1 cellular context compared by ENCODE assay signal in the genomic region with DNA sequence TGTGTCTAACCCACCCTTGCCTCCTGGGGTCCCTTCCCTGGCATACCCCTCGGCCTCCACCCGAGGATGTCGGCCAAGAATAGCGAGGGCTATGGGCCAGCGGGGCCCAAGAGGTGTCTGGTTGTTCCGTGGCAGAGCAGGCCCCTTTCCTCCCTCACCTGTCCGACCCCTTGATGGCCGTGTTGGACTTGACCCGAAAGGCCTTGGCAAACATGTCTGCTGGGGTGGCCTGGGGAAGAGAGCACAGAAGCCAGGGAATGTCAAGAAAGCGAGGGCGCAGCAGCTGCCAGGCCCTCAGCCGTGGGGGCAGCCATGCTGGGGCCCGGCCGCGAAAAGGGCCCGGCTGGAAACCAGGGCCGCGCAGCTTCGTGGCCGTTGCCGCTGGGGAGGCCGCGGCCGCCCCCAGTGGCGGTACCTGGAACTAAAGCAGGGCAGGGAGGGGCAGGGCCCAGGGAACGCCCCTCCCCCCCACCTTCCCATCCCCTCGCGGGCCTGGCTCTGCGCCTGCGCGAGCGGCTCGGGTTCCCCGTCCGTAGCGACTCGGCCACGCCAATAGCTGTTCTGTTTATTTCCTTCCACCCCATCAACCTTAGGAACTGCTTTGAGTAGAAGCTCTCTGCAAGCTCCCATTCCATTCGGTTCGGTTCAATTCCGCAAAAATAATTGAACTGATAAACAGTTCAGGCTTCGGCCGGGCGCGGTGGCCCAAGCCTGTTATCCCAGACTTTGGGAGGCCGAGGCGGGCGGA.
TF ChIP-seq lines count a peak whose summit lies in the region.

A gene with protein sequence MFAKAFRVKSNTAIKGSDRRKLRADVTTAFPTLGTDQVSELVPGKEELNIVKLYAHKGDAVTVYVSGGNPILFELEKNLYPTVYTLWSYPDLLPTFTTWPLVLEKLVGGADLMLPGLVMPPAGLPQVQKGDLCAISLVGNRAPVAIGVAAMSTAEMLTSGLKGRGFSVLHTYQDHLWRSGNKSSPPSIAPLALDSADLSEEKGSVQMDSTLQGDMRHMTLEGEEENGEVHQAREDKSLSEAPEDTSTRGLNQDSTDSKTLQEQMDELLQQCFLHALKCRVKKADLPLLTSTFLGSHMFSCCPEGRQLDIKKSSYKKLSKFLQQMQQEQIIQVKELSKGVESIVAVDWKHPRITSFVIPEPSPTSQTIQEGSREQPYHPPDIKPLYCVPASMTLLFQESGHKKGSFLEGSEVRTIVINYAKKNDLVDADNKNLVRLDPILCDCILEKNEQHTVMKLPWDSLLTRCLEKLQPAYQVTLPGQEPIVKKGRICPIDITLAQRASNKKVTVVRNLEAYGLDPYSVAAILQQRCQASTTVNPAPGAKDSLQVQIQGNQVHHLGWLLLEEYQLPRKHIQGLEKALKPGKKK (minus strand): TSS at position 337 of the 748 bp plus-strand sequence. CDS start 123 bp downstream, at position 214.

TF ChIP-seq in K562, 482 proteins besides CTCF, POLR2A, EP300 and RAD21 (continued from another document and continues in another):
- TF ChIP-seq, protein P1, sequence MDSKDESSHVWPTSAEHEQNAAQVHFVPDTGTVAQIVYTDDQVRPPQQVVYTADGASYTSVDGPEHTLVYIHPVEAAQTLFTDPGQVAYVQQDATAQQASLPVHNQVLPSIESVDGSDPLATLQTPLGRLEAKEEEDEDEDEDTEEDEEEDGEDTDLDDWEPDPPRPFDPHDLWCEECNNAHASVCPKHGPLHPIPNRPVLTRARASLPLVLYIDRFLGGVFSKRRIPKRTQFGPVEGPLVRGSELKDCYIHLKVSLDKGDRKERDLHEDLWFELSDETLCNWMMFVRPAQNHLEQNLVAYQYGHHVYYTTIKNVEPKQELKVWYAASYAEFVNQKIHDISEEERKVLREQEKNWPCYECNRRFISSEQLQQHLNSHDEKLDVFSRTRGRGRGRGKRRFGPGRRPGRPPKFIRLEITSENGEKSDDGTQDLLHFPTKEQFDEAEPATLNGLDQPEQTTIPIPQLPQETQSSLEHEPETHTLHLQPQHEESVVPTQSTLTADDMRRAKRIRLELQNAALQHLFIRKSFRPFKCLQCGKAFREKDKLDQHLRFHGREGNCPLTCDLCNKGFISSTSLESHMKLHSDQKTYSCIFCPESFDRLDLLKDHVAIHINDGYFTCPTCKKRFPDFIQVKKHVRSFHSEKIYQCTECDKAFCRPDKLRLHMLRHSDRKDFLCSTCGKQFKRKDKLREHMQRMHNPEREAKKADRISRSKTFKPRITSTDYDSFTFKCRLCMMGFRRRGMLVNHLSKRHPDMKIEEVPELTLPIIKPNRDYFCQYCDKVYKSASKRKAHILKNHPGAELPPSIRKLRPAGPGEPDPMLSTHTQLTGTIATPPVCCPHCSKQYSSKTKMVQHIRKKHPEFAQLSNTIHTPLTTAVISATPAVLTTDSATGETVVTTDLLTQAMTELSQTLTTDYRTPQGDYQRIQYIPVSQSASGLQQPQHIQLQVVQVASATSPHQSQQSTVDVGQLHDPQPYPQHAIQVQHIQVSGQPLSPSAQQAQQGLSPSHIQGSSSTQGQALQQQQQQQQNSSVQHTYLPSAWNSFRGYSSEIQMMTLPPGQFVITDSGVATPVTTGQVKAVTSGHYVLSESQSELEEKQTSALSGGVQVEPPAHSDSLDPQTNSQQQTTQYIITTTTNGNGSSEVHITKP (IDR thresholded peaks at IDR 0.05; ENCODE audit: partially characterized antibody), result peak; percentile 69
- no peak for TF ChIP-seq NFATC3 (IDR thresholded peaks at IDR 0.05)
- peak; percentile 76; the same call in 1 of the 2 replicates for TF ChIP-seq ZNF282 (CRISPR knock-in tag; IDR thresholded peaks at IDR 0.05)
- no peak for TF ChIP-seq CCAR2 (IDR thresholded peaks at IDR 0.05; ENCODE audit: low read depth, low read length)
- no peak for TF ChIP-seq IFI16 (CRISPR knock-in tag; IDR thresholded peaks at IDR 0.05)
- TF ChIP-seq PTTG1 (tag; IDR thresholded peaks at IDR 0.05; ENCODE audit: low read depth), result no peak
- peak; percentile 57; the same call in 1 of the 2 replicates for TF ChIP-seq KLF16 (IDR thresholded peaks at IDR 0.05)
- no peak for TF ChIP-seq HDGF (IDR thresholded peaks at IDR 0.05)
- TF ChIP-seq, protein P2, sequence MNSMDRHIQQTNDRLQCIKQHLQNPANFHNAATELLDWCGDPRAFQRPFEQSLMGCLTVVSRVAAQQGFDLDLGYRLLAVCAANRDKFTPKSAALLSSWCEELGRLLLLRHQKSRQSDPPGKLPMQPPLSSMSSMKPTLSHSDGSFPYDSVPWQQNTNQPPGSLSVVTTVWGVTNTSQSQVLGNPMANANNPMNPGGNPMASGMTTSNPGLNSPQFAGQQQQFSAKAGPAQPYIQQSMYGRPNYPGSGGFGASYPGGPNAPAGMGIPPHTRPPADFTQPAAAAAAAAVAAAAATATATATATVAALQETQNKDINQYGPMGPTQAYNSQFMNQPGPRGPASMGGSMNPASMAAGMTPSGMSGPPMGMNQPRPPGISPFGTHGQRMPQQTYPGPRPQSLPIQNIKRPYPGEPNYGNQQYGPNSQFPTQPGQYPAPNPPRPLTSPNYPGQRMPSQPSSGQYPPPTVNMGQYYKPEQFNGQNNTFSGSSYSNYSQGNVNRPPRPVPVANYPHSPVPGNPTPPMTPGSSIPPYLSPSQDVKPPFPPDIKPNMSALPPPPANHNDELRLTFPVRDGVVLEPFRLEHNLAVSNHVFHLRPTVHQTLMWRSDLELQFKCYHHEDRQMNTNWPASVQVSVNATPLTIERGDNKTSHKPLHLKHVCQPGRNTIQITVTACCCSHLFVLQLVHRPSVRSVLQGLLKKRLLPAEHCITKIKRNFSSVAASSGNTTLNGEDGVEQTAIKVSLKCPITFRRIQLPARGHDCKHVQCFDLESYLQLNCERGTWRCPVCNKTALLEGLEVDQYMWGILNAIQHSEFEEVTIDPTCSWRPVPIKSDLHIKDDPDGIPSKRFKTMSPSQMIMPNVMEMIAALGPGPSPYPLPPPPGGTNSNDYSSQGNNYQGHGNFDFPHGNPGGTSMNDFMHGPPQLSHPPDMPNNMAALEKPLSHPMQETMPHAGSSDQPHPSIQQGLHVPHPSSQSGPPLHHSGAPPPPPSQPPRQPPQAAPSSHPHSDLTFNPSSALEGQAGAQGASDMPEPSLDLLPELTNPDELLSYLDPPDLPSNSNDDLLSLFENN (IDR thresholded peaks at IDR 0.05; ENCODE audit: low read depth in 2 of 2, low read length in 2 of 2), result peak in 1 of 2 experiments; percentile 83; a peak in 2 of 4 replicates
- TF ChIP-seq ZFP36 (IDR thresholded peaks at IDR 0.05; ENCODE audit: low read depth, low read length, partially characterized antibody), result no peak
- peak; percentile 84; the same call in 1 of the 2 replicates for TF ChIP-seq ELF2 (CRISPR knock-in tag; IDR thresholded peaks at IDR 0.05)
- no peak for TF ChIP-seq COPS2 (conservative IDR thresholded peaks at IDR 0.05)
- TF ChIP-seq SRSF1 (IDR thresholded peaks at IDR 0.05; ENCODE audit: low read depth, low read length), result no peak
- TF ChIP-seq, protein P3, sequence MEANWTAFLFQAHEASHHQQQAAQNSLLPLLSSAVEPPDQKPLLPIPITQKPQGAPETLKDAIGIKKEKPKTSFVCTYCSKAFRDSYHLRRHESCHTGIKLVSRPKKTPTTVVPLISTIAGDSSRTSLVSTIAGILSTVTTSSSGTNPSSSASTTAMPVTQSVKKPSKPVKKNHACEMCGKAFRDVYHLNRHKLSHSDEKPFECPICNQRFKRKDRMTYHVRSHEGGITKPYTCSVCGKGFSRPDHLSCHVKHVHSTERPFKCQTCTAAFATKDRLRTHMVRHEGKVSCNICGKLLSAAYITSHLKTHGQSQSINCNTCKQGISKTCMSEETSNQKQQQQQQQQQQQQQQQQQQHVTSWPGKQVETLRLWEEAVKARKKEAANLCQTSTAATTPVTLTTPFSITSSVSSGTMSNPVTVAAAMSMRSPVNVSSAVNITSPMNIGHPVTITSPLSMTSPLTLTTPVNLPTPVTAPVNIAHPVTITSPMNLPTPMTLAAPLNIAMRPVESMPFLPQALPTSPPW (CRISPR knock-in tag; IDR thresholded peaks at IDR 0.05), result peak; percentile 99
- TF ChIP-seq BCL6 (CRISPR knock-in tag; IDR thresholded peaks at IDR 0.05), result no peak
- TF ChIP-seq ZNF551 (CRISPR knock-in tag; IDR thresholded peaks at IDR 0.05), result no peak
- TF ChIP-seq, protein P4, sequence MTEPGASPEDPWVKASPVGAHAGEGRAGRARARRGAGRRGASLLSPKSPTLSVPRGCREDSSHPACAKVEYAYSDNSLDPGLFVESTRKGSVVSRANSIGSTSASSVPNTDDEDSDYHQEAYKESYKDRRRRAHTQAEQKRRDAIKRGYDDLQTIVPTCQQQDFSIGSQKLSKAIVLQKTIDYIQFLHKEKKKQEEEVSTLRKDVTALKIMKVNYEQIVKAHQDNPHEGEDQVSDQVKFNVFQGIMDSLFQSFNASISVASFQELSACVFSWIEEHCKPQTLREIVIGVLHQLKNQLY (CRISPR knock-in tag; conservative IDR thresholded peaks at IDR 0.05), result peak; percentile 6 to 53; a peak in 2 of 4 replicates
- TF ChIP-seq IRF2 (CRISPR knock-in tag; IDR thresholded peaks at IDR 0.05), result 0 out of 2 replicates have a peak, but pooled peaks have one; percentile 58
- no peak for TF ChIP-seq ZNF778 (CRISPR knock-in tag; IDR thresholded peaks at IDR 0.05)
- peak; percentile 72; the same call in 1 of the 2 replicates for TF ChIP-seq ZNF263 (CRISPR knock-in tag; IDR thresholded peaks at IDR 0.05; ENCODE audit: borderline replicate concordance)
- no peak for TF ChIP-seq RFX1 (IDR thresholded peaks at IDR 0.05)
- no peak for TF ChIP-seq NFYB (IDR thresholded peaks at IDR 0.05; ENCODE audit: extremely low read depth, insufficient read length)
- TF ChIP-seq MTA1 (IDR thresholded peaks at IDR 0.05; ENCODE audit: borderline replicate concordance), result 0 out of 2 replicates have a peak, but pooled peaks have one; percentile 51
- TF ChIP-seq, protein P5, sequence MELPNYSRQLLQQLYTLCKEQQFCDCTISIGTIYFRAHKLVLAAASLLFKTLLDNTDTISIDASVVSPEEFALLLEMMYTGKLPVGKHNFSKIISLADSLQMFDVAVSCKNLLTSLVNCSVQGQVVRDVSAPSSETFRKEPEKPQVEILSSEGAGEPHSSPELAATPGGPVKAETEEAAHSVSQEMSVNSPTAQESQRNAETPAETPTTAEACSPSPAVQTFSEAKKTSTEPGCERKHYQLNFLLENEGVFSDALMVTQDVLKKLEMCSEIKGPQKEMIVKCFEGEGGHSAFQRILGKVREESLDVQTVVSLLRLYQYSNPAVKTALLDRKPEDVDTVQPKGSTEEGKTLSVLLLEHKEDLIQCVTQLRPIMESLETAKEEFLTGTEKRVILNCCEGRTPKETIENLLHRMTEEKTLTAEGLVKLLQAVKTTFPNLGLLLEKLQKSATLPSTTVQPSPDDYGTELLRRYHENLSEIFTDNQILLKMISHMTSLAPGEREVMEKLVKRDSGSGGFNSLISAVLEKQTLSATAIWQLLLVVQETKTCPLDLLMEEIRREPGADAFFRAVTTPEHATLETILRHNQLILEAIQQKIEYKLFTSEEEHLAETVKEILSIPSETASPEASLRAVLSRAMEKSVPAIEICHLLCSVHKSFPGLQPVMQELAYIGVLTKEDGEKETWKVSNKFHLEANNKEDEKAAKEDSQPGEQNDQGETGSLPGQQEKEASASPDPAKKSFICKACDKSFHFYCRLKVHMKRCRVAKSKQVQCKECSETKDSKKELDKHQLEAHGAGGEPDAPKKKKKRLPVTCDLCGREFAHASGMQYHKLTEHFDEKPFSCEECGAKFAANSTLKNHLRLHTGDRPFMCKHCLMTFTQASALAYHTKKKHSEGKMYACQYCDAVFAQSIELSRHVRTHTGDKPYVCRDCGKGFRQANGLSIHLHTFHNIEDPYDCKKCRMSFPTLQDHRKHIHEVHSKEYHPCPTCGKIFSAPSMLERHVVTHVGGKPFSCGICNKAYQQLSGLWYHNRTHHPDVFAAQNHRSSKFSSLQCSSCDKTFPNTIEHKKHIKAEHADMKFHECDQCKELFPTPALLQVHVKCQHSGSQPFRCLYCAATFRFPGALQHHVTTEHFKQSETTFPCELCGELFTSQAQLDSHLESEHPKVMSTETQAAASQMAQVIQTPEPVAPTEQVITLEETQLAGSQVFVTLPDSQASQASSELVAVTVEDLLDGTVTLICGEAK (IDR thresholded peaks at IDR 0.05), result peak; percentile 92
- TF ChIP-seq, protein P5 (CRISPR knock-in tag; IDR thresholded peaks at IDR 0.05), result no peak
- TF ChIP-seq KAT8 (IDR thresholded peaks at IDR 0.05; ENCODE audit: low read depth), result peak; percentile 93
- TF ChIP-seq, protein P6, sequence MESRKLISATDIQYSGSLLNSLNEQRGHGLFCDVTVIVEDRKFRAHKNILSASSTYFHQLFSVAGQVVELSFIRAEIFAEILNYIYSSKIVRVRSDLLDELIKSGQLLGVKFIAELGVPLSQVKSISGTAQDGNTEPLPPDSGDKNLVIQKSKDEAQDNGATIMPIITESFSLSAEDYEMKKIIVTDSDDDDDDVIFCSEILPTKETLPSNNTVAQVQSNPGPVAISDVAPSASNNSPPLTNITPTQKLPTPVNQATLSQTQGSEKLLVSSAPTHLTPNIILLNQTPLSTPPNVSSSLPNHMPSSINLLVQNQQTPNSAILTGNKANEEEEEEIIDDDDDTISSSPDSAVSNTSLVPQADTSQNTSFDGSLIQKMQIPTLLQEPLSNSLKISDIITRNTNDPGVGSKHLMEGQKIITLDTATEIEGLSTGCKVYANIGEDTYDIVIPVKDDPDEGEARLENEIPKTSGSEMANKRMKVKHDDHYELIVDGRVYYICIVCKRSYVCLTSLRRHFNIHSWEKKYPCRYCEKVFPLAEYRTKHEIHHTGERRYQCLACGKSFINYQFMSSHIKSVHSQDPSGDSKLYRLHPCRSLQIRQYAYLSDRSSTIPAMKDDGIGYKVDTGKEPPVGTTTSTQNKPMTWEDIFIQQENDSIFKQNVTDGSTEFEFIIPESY (CRISPR knock-in tag; IDR thresholded peaks at IDR 0.05), result peak; percentile 92
- peak; percentile 90 for TF ChIP-seq ILF3 (IDR thresholded peaks at IDR 0.05; ENCODE audit: borderline replicate concordance)
- TF ChIP-seq KLF6 (CRISPR knock-in tag; IDR thresholded peaks at IDR 0.05; ENCODE audit: borderline replicate concordance), result no peak; the same call in 1 of the 2 replicates
- TF ChIP-seq SOX6 (IDR thresholded peaks at IDR 0.05), result peak; percentile 82
- no peak for TF ChIP-seq ZNF253 (CRISPR knock-in tag; conservative IDR thresholded peaks at IDR 0.05)
